ENCODE assay signal across 14 cellular contexts in the genomic region with DNA sequence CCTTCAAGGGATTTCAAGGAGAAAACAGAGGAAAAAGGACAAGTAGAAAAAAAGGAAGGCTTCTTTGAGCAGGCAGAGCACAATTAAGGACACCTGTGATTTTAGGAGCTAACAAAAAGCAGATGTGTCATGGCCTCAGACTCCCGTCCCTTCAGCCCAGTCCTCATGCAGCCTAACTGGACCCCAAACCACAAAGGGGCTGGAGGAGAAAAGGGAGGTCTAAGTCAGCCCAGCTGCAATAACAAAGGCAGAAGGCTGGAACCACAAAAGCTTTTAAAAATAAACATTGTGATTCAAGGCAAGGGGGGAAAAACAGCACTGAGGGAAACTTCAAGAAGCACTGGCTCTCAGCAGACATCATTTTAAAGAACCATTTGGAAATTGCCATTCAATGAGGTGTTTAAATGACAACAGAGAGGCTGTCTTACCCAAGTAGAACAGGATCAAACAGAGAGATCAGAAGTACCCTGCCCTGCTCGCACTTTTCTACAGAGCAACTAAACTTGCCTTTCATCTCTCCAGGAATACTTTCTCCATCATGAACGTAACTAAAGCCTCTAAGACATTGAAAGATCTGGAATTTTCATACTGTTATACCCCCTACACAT.
DNase-seq lines count a peak whose midpoint lies in the region; ATAC-seq lines count a peak whose summit lies in the region.
"Had no signal": no experiment of that assay in that cellular context is flagged by ENCODE, and none has a peak within 500 bp of the region (broad histone marks: within the 10 kb centered on the region; RNA-seq: fewer than 3 reads in every experiment).

No MANE protein-coding gene starts in this region.

- H3K79me1 ChIP-seq in mesendoderm (ENCODE audit: low read length), result peaks cover 16% of the 10 kb centered on the region

- H3K4me3 ChIP-seq in HUES6 (ENCODE audit: low read depth, low read length), result no peak overlapping the region
- no peak overlapping the region for H3K4me3 ChIP-seq in ectodermal cell (ENCODE audit: insufficient read depth, low read depth, low read length)
- no peak overlapping the region for H3K4me3 ChIP-seq in mesendoderm (ENCODE audit: low read length)
- H3K4me3 ChIP-seq: colonic mucosa had no signal

- H3K9ac ChIP-seq in HUES6 (ENCODE audit: low read length) (peak overlapping the region; percentile 24), mesendoderm (ENCODE audit: low read length) (no peak overlapping the region)

- no peak overlapping the region for H3K18ac ChIP-seq in mesendoderm (ENCODE audit: low read length)

- H3K27ac ChIP-seq in HUES6 (ENCODE audit: low read depth, low read length) (peak overlapping the region; percentile 60), ectodermal cell (ENCODE audit: insufficient read depth, low read depth, low read length, poor library complexity, severe bottlenecking) (peak overlapping the region; percentile 92), mesendoderm (ENCODE audit: low read depth, low read length) (peak overlapping the region; percentile 54)
- H3K27ac ChIP-seq: colonic mucosa had no signal

- no peak overlapping the region for H2BK5ac ChIP-seq in mesendoderm (ENCODE audit: low read length)

- H3K23ac ChIP-seq in mesendoderm (ENCODE audit: low read length), result no peak overlapping the region

- H2BK120ac ChIP-seq in mesendoderm (ENCODE audit: low read depth, low read length), result no peak overlapping the region

- H3K36me3 ChIP-seq in HUES6 (ENCODE audit: control insufficient read depth, insufficient read depth, low read length), result no peaks in the 10 kb centered on the region
- H3K36me3 ChIP-seq in ectodermal cell (ENCODE audit: control insufficient read depth, insufficient read depth, low read length), result peaks cover 5% of the 10 kb centered on the region
- H3K36me3 ChIP-seq in mesendoderm (ENCODE audit: control insufficient read depth, insufficient read depth, low read length), result no peaks in the 10 kb centered on the region
- H3K36me3 ChIP-seq: colonic mucosa had no signal

- no peak overlapping the region for H3K4me2 ChIP-seq in mesendoderm (ENCODE audit: low read length)

- ATAC-seq in HG03108 (IDR thresholded peaks at IDR 0.05; ENCODE audit: unreplicated experiment) (no peak), GM18909 (IDR thresholded peaks at IDR 0.05; ENCODE audit: poor library complexity, unreplicated experiment) (no peak), GM19467 (IDR thresholded peaks at IDR 0.05; ENCODE audit: unreplicated experiment) (no peak)
- ATAC-seq: HCT116; stimulated activated naive CD8-positive, alpha-beta T cell treated with anti-CD3 and anti-CD28 coated beads, Interleukin-15, Interleukin-2, amounts not matched to agents 100 U/mL and 50 U/mL, for 24 hours had no signal

- H3K27me3 ChIP-seq in HUES6 (ENCODE audit: control insufficient read depth, insufficient read depth, low read length) (no peaks in the 10 kb centered on the region), ectodermal cell (ENCODE audit: control insufficient read depth, insufficient read depth, low read length, poor library complexity, severe bottlenecking) (no peaks in the 10 kb centered on the region), mesendoderm (ENCODE audit: insufficient read depth, low read length, poor library complexity) (no peaks in the 10 kb centered on the region)
- H3K27me3 ChIP-seq: colonic mucosa had no signal

- no peak overlapping the region for H2BK15ac ChIP-seq in mesendoderm (replicated peaks; ENCODE audit: low read depth)

- H3K4me1 ChIP-seq in HUES6 (ENCODE audit: control insufficient read depth, insufficient read depth, low read length) (peaks cover 19% of the 10 kb centered on the region), ectodermal cell (ENCODE audit: control insufficient read depth, insufficient read depth, low read length) (peaks cover 26% of the 10 kb centered on the region), mesendoderm (ENCODE audit: control insufficient read depth, low read depth, low read length) (peaks cover 18% of the 10 kb centered on the region)
- H3K4me1 ChIP-seq: colonic mucosa had no signal

- no peak overlapping the region for H3K4ac ChIP-seq in mesendoderm (ENCODE audit: low read depth, low read length)

- H3K9me3 ChIP-seq in HUES6 (ENCODE audit: control insufficient read depth, insufficient read depth, low read depth, low read length), result peaks cover 9% of the 10 kb centered on the region
- no peaks in the 10 kb centered on the region for H3K9me3 ChIP-seq in ectodermal cell (ENCODE audit: control insufficient read depth, low read length)
- H3K9me3 ChIP-seq: colonic mucosa had no signal

- H3K79me2 ChIP-seq in mesendoderm (ENCODE audit: control insufficient read depth, insufficient read depth, low read length), result peaks cover 2% of the 10 kb centered on the region

- WGBS in ectodermal cell, 2 experiments, result 22 to 26% methylated on average over 3 of the region's 3 CpGs
- no CpG with 5 or more reads among the region's 3 CpGs for WGBS in mesendoderm (ENCODE audit: extremely low coverage, insufficient coverage, low lambda C conversion rate)

- no peak overlapping the region for H2AK5ac ChIP-seq in mesendoderm (ENCODE audit: low read length)

- DNase-seq in AG08396 (ENCODE audit: low spot score) (peak; percentile 47), mesendoderm (no peak), occipital lobe (lab: John Stamatoyannopoulos, UW) (no peak)
- DNase-seq: C1 segment of cervical spinal cord; colonic mucosa; naive B cell; NCI-H2227 treated with DMSO at 0.1 percent for 48 hours; stimulated activated naive CD8-positive, alpha-beta T cell treated with anti-CD3 and anti-CD28 coated beads, Interleukin-15, Interleukin-2, amounts not matched to agents 100 U/mL and 50 U/mL, for 24 hours had no signal

- no peak overlapping the region for H4K5ac ChIP-seq in mesendoderm (ENCODE audit: low read length)

- peak overlapping the region; percentile 35 for H3K56ac ChIP-seq in mesendoderm (ENCODE audit: low read length)

- H4K8ac ChIP-seq in mesendoderm (ENCODE audit: low read depth, low read length), result no peak overlapping the region
